Comparison of ENCODE assay signal across 1 cellular context in genomic region chr7:130921391-130922180, GRCh38.
TF ChIP-seq lines count a peak whose summit lies in the region.

No MANE protein-coding gene starts in this region.

TF ChIP-seq in WTC11, 78 proteins besides CTCF, POLR2A, EP300 and RAD21 (continued from another document):
- TF ChIP-seq STAT6 (CRISPR knock-in tag; conservative IDR thresholded peaks at IDR 0.05; ENCODE audit: low read depth) (no peak), HMGXB4 (CRISPR knock-in tag; IDR thresholded peaks at IDR 0.05) (no peak)
TF ChIP-seq in WTC11: peak in this region for 0.
